13 cellular contexts compared by ENCODE assay signal in the genomic region with DNA sequence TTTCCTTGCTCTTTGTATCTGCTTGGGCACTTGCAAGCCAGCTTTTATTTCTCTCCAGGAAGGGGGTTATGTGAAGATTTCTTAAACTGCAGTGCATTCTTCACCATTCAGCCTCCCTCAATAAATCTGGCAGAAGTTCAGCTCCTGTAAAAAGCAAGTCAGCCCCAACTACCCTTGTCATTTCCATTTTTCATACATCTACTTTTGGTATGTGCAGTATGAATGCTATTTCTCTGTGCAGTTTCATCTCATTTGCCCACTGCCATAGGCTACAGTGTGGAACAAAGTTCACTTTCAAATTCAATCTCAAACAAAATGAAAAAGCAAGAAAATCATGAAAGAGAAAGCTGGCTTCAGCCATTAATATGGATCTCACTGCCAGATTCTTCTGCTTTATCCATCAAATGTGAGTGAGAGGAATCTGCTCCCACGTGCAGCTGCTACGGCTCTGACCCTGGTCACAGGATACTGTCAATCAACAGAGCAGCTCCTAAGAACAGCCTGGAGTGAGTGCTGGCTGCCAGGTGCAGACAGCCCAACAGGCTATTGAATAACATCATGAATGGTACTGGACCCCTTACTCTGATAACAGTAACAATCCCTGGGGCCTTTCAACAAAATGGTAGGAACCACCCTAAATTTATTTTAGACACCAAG.
DNase-seq lines count a peak whose midpoint lies in the region; ATAC-seq and TF ChIP-seq lines count a peak whose summit lies in the region.
"Had no signal": no experiment of that assay in that cellular context is flagged by ENCODE, and none has a peak within 500 bp of the region (broad histone marks: within the 10 kb centered on the region; RNA-seq: fewer than 3 reads in every experiment).

No MANE protein-coding gene starts in this region.

- H3K36me3 Mint-ChIP-seq in T-helper 2 cell treated with Interferon-gamma antibody and Interleukin-4, amounts not matched to agents 5 μg/mL and 100 μg/mL, for 36 hours (ENCODE audit: low read depth): no peaks in the 10 kb centered on the region
- peaks cover 7% of the 10 kb centered on the region for H3K36me3 Mint-ChIP-seq in natural killer cell treated with Interleukin-12 subunit alpha and Interleukin-12 subunit beta and Interleukin-15 and Interleukin-18, amount 100 ng/mL, for 72 hours
- H3K36me3 Mint-ChIP-seq in activated CD8-positive, alpha-beta T cell treated with anti-CD3 and anti-CD28 coated beads, Interleukin-2, amount 10 ng/mL, durations not matched to agents 7 days and 5 days (ENCODE audit: low read depth): no peaks in the 10 kb centered on the region
- H3K36me3 Mint-ChIP-seq: T-cell had no signal

- no peaks in the 10 kb centered on the region for H3K4me1 Mint-ChIP-seq in T-helper 2 cell treated with Interferon-gamma antibody and Interleukin-4, amounts not matched to agents 5 μg/mL and 100 μg/mL, for 36 hours (ENCODE audit: low read depth)
- H3K4me1 Mint-ChIP-seq in natural killer cell treated with Interleukin-12 subunit alpha and Interleukin-12 subunit beta and Interleukin-15 and Interleukin-18, amount 100 ng/mL, for 72 hours (ENCODE audit: low read depth in 2 of 2): no peaks in the 10 kb centered on the region
- no peaks in the 10 kb centered on the region for H3K4me1 Mint-ChIP-seq in activated CD8-positive, alpha-beta T cell treated with anti-CD3 and anti-CD28 coated beads, Interleukin-2, amount 10 ng/mL, durations not matched to agents 7 days and 5 days (ENCODE audit: low read depth)
- H3K4me1 Mint-ChIP-seq: T-cell had no signal

- H3K27ac Mint-ChIP-seq in T-helper 2 cell treated with Interferon-gamma antibody and Interleukin-4, amounts not matched to agents 5 μg/mL and 100 μg/mL, for 36 hours: no peak overlapping the region
- no peak overlapping the region for H3K27ac Mint-ChIP-seq in natural killer cell treated with Interleukin-12 subunit alpha and Interleukin-12 subunit beta and Interleukin-15 and Interleukin-18, amount 100 ng/mL, for 72 hours
- no peak overlapping the region for H3K27ac Mint-ChIP-seq in activated CD8-positive, alpha-beta T cell treated with anti-CD3 and anti-CD28 coated beads, Interleukin-2, amount 10 ng/mL, durations not matched to agents 7 days and 5 days
- H3K27ac Mint-ChIP-seq: T-cell had no signal

- no peaks in the 10 kb centered on the region for H3K27me3 Mint-ChIP-seq in T-helper 2 cell treated with Interferon-gamma antibody and Interleukin-4, amounts not matched to agents 5 μg/mL and 100 μg/mL, for 36 hours (ENCODE audit: low read depth)
- H3K27me3 Mint-ChIP-seq in natural killer cell treated with Interleukin-12 subunit alpha and Interleukin-12 subunit beta and Interleukin-15 and Interleukin-18, amount 100 ng/mL, for 72 hours: no peaks in the 10 kb centered on the region
- H3K27me3 Mint-ChIP-seq in activated CD8-positive, alpha-beta T cell treated with anti-CD3 and anti-CD28 coated beads, Interleukin-2, amount 10 ng/mL, durations not matched to agents 7 days and 5 days (ENCODE audit: low read depth): no peaks in the 10 kb centered on the region
- H3K27me3 Mint-ChIP-seq: T-cell had no signal

- no peak for ATAC-seq in natural killer cell treated with Interleukin-12 subunit alpha and Interleukin-12 subunit beta and Interleukin-15 and Interleukin-18, amount 100 ng/mL, for 72 hours
- ATAC-seq in activated CD8-positive, alpha-beta T cell treated with anti-CD3 and anti-CD28 coated beads, Interleukin-2, amount 10 ng/mL, durations not matched to agents 7 days and 5 days: no peak
- ATAC-seq: T-cell had no signal

- TF ChIP-seq CTCF in fibroblast of villous mesenchyme (IDR thresholded peaks at IDR 0.05; ENCODE audit: insufficient read depth, low read depth, low read length): no peak

- CTCF ChIA-PET in activated CD8-positive, alpha-beta T cell treated with anti-CD3 and anti-CD28 coated beads, Interleukin-2, amount 10 ng/mL, durations not matched to agents 7 days and 5 days (lab: Charles Lee): no interaction called here

- no peak overlapping the region for H3K4me3 ChIP-seq in fibroblast of villous mesenchyme (ENCODE audit: low read depth, low read length)
- H3K4me3 ChIP-seq: adrenal gland, upper lobe of left lung had no signal

- peaks cover 2% of the 10 kb centered on the region for H3K9me3 Mint-ChIP-seq in T-helper 2 cell treated with Interferon-gamma antibody and Interleukin-4, amounts not matched to agents 5 μg/mL and 100 μg/mL, for 36 hours
- peaks cover 12% of the 10 kb centered on the region for H3K9me3 Mint-ChIP-seq in natural killer cell treated with Interleukin-12 subunit alpha and Interleukin-12 subunit beta and Interleukin-15 and Interleukin-18, amount 100 ng/mL, for 72 hours
- H3K9me3 Mint-ChIP-seq in activated CD8-positive, alpha-beta T cell treated with anti-CD3 and anti-CD28 coated beads, Interleukin-2, amount 10 ng/mL, durations not matched to agents 7 days and 5 days (ENCODE audit: insufficient read depth): peaks cover 5% of the 10 kb centered on the region

- H3K4me3 Mint-ChIP-seq in T-helper 2 cell treated with Interferon-gamma antibody and Interleukin-4, amounts not matched to agents 5 μg/mL and 100 μg/mL, for 36 hours: no peak overlapping the region
- H3K4me3 Mint-ChIP-seq in natural killer cell treated with Interleukin-12 subunit alpha and Interleukin-12 subunit beta and Interleukin-15 and Interleukin-18, amount 100 ng/mL, for 72 hours: no peak overlapping the region
- no peak overlapping the region for H3K4me3 Mint-ChIP-seq in activated CD8-positive, alpha-beta T cell treated with anti-CD3 and anti-CD28 coated beads, Interleukin-2, amount 10 ng/mL, durations not matched to agents 7 days and 5 days
- H3K4me3 Mint-ChIP-seq: T-cell had no signal

- POLR2A ChIA-PET in activated CD8-positive, alpha-beta T cell treated with anti-CD3 and anti-CD28 coated beads, Interleukin-2, amount 10 ng/mL, durations not matched to agents 7 days and 5 days (lab: Charles Lee): no interaction called here

- peak overlapping the region; percentile 78 for H3K27ac ChIP-seq in substantia nigra (ENCODE audit: low read depth, low read length, poor library complexity, severe bottlenecking)
- H3K27ac ChIP-seq: adrenal gland, upper lobe of left lung had no signal

- DNase-seq in NCI-H82 (lab: John Stamatoyannopoulos, UW) (peak; percentile 18), NCI-H82 treated with DMSO at 0.1 percent for 48 hours (lab: John Stamatoyannopoulos, UW; ENCODE audit: unreplicated experiment) (no peak), SHP77 treated with DMSO at 0.1 percent for 48 hours (lab: John Stamatoyannopoulos, UW) (peak; percentile 67), fibroblast of villous mesenchyme (ENCODE audit: low read depth) (peak; percentile 2), substantia nigra (lab: John Stamatoyannopoulos, UW) (peak in 4 of 49 donors; percentile 6 to 24 (median 18))
- no peak for DNase-seq in T-helper 2 cell treated with Interferon-gamma antibody and Interleukin-4, amounts not matched to agents 5 μg/mL and 100 μg/mL, for 36 hours (ENCODE audit: low spot score)
- DNase-seq in natural killer cell treated with Interleukin-12 subunit alpha and Interleukin-12 subunit beta and Interleukin-15 and Interleukin-18, amount 100 ng/mL, for 72 hours (ENCODE audit: low spot score): no peak
- DNase-seq in activated CD8-positive, alpha-beta T cell treated with anti-CD3 and anti-CD28 coated beads, Interleukin-2, amount 10 ng/mL, durations not matched to agents 7 days and 5 days: no peak
- DNase-seq: activated CD4-positive, CD25-positive, alpha-beta regulatory T cell treated with anti-CD3 and anti-CD28 coated beads, Interleukin-2, amount 50 U/mL, for 72 hours; adrenal gland; stimulated activated CD4-positive, alpha-beta T cell treated with anti-CD3 and anti-CD28 coated beads, Interleukin-1b, Interleukin-23, amount 100 ng/mL, for 48 hours; T-cell; upper lobe of left lung had no signal

Comparison
In these comparisons a context has a peak if more than half of its experiments do, and no peak if none do; other contexts are left out.
1. DNase-seq: peak in NCI-H82 (single experiment), SHP77 treated with DMSO at 0.1 percent for 48 hours (single experiment) and fibroblast of villous mesenchyme (single experiment); none in NCI-H82 treated with DMSO at 0.1 percent for 48 hours (single experiment), T-helper 2 cell treated with Interferon-gamma antibody and Interleukin-4, amounts not matched to agents 5 μg/mL and 100 μg/mL, for 36 hours (single experiment), natural killer cell treated with Interleukin-12 subunit alpha and Interleukin-12 subunit beta and Interleukin-15 and Interleukin-18, amount 100 ng/mL, for 72 hours (single experiment) and activated CD8-positive, alpha-beta T cell treated with anti-CD3 and anti-CD28 coated beads, Interleukin-2, amount 10 ng/mL, durations not matched to agents 7 days and 5 days (single experiment).